In genomic region chr20:34624628-34625027, GRCh38 we compare ENCODE assay signal across 24 cellular contexts. TPM values are rescaled to one million over a fixed set of nuclear protein-coding genes. Genes with fewer than 3 reads are reported as not detected.
DNase-seq lines count a peak whose midpoint lies in the region; ATAC-seq, FAIRE-seq and TF ChIP-seq lines count a peak whose summit lies in the region.
"Had no signal": no experiment of that assay in that cellular context is flagged by ENCODE, and none has a peak within 500 bp of the region (broad histone marks: within the 10 kb centered on the region; RNA-seq: fewer than 3 reads in every experiment).

No MANE protein-coding gene starts in this region.

- no peak for ATAC-seq in GM23338
- no peak for ATAC-seq in GM21619 (IDR thresholded peaks at IDR 0.05; ENCODE audit: unreplicated experiment)
- ATAC-seq: body of pancreas, GM12878, Right ventricle myocardium inferior had no signal

- H3K36me3 Mint-ChIP-seq in GM23338 (ENCODE audit: low read depth): peaks cover 6% of the 10 kb centered on the region; the same call in 2 of the 3 replicates
- peaks cover 64% of the 10 kb centered on the region for H3K36me3 Mint-ChIP-seq in brain
- H3K36me3 Mint-ChIP-seq in progenitor cell of endocrine pancreas (ENCODE audit: insufficient read depth): peaks cover 19% of the 10 kb centered on the region

- H3K27me3 ChIP-seq in GM23338 (ENCODE audit: insufficient read depth): no peaks in the 10 kb centered on the region
- H3K27me3 ChIP-seq: body of pancreas, spleen had no signal

- H3K36me3 ChIP-seq in GM23338 (ENCODE audit: insufficient read depth): no peaks in the 10 kb centered on the region

- H3K9me3 Mint-ChIP-seq in GM23338: no peaks in the 10 kb centered on the region
- H3K9me3 Mint-ChIP-seq in brain: no peaks in the 10 kb centered on the region
- H3K9me3 Mint-ChIP-seq in progenitor cell of endocrine pancreas (ENCODE audit: low read depth): no peaks in the 10 kb centered on the region
- H3K9me3 Mint-ChIP-seq: activated B cell treated with CpG ODN at 0.5 μM for 24 hours; CD4-positive, alpha-beta T cell had no signal

- H3K79me2 ChIP-seq in GM23338 (replicated peaks; ENCODE audit: insufficient read depth): no peaks in the 10 kb centered on the region

- FAIRE-seq in frontal cortex (lab: Jason Lieb, UNC): no peak
- FAIRE-seq: GM12878, islet of Langerhans had no signal

- TF ChIP-seq CTCF in GM23338 (conservative IDR thresholded peaks at IDR 0.05; ENCODE audit: low read depth in 2 of 2) (no peak), brain (conservative IDR thresholded peaks at IDR 0.05) (no peak), progenitor cell of endocrine pancreas (IDR thresholded peaks at IDR 0.05; ENCODE audit: unreplicated experiment) (no peak)

- no peak overlapping the region for H3K27ac ChIP-seq in GM23338 (ENCODE audit: low read depth)
- H3K27ac ChIP-seq: body of pancreas, spleen had no signal

- no peak overlapping the region for H3K4me3 Mint-ChIP-seq in GM23338
- no peak overlapping the region for H3K4me3 Mint-ChIP-seq in brain
- no peak overlapping the region for H3K4me3 Mint-ChIP-seq in progenitor cell of endocrine pancreas (ENCODE audit: low read depth)
- H3K4me3 Mint-ChIP-seq: activated B cell treated with CpG ODN at 0.5 μM for 24 hours; CD4-positive, alpha-beta T cell had no signal

- no peak overlapping the region for H3K4me2 ChIP-seq in GM23338

- H3K4me1 ChIP-seq in GM23338 (ENCODE audit: insufficient read depth): no peaks in the 10 kb centered on the region
- H3K4me1 ChIP-seq: body of pancreas had no signal

- H2AFZ ChIP-seq in GM23338: no peak overlapping the region

- H3K27me3 Mint-ChIP-seq in GM23338 (ENCODE audit: insufficient read depth, low read depth, poor library complexity): peaks cover 2% of the 10 kb centered on the region
- no peaks in the 10 kb centered on the region for H3K27me3 Mint-ChIP-seq in brain
- H3K27me3 Mint-ChIP-seq in progenitor cell of endocrine pancreas: no peaks in the 10 kb centered on the region
- H3K27me3 Mint-ChIP-seq: activated B cell treated with CpG ODN at 0.5 μM for 24 hours; CD4-positive, alpha-beta T cell had no signal

- H3K27ac Mint-ChIP-seq in GM23338 (peak overlapping the region; percentile 20; the same call in 1 of the 2 replicates), brain (peak overlapping the region in 4 of 5 experiments; percentile 24 to 82 (median 62)), progenitor cell of endocrine pancreas (peak overlapping the region; percentile 35)
- H3K27ac Mint-ChIP-seq: activated B cell treated with CpG ODN at 0.5 μM for 24 hours; CD4-positive, alpha-beta T cell had no signal

- H3K4me1 Mint-ChIP-seq in GM23338 (no peaks in the 10 kb centered on the region), brain (peaks cover 6% of the 10 kb centered on the region), progenitor cell of endocrine pancreas (ENCODE audit: low read depth) (peaks cover 4% of the 10 kb centered on the region)

- H3F3A ChIP-seq in GM23338 (replicated peaks; ENCODE audit: low read depth): no peaks in the 10 kb centered on the region

- DNase-seq in GM23338 (ENCODE audit: low spot score) (no peak), NCI-H146 (lab: John Stamatoyannopoulos, UW) (peak; percentile 90), progenitor cell of endocrine pancreas (ENCODE audit: low spot score, unreplicated experiment) (no peak), frontal cortex (ENCODE audit: low spot score in 2 of 2) (no peak), DMS79 (lab: John Stamatoyannopoulos, UW) (no peak)
- DNase-seq: activated B cell treated with CpG ODN at 0.5 μM for 24 hours; activated CD4-positive, alpha-beta T cell treated with anti-CD3 and anti-CD28 coated beads, Interleukin-2, amount 50 U/mL, for 48 hours; activated effector memory CD4-positive, alpha-beta T cell treated with anti-CD3 and anti-CD28 coated beads, Interleukin-2, amount 50 U/mL, for 16 hours; body of pancreas; CD4-positive, alpha-beta T cell; cortex of kidney; DMS53; hippocampal formation; Karpas-422; NCI-H1092; spleen; stimulated activated CD4-positive, alpha-beta T cell treated with anti-CD3 and anti-CD28 coated beads, Interleukin-4, amount 100 ng/mL, for 24 hours; stimulated activated naive CD4-positive, alpha-beta T cell treated with Interleukin-2 at 50 U/mL for 16 hours; T-helper 9 cell had no signal

- H3K4me3 ChIP-seq in GM23338: no peak overlapping the region
- H3K4me3 ChIP-seq: body of pancreas, GM12878, spleen had no signal

- no peaks in the 10 kb centered on the region for H3K9me2 ChIP-seq in GM23338 (ENCODE audit: insufficient read depth)

- no peaks in the 10 kb centered on the region; the same call in 1 of the 2 replicates for H4K20me1 ChIP-seq in GM23338 (replicated peaks; ENCODE audit: insufficient read depth)

TF ChIP-seq in GM23338, 12 proteins besides CTCF, POLR2A, EP300 and RAD21 (continues in another document):
- TF ChIP-seq EZH2 (IDR thresholded peaks at IDR 0.05; ENCODE audit: low read depth, unreplicated experiment): no peak
- TF ChIP-seq ZNF114 (CRISPR knock-in tag; IDR thresholded peaks at IDR 0.05): no peak
- no peak for TF ChIP-seq POLR2AphosphoS5 (IDR thresholded peaks at IDR 0.05; ENCODE audit: low read depth)
- no peak for TF ChIP-seq CREB1 (CRISPR knock-in tag; IDR thresholded peaks at IDR 0.05; ENCODE audit: low read depth)
- no peak for TF ChIP-seq NANOG (IDR thresholded peaks at IDR 0.05; ENCODE audit: borderline replicate concordance)
- TF ChIP-seq REST (IDR thresholded peaks at IDR 0.05; ENCODE audit: unreplicated experiment): no peak
- no peak for TF ChIP-seq ETS1 (IDR thresholded peaks at IDR 0.05)
- TF ChIP-seq STAT1 (IDR thresholded peaks at IDR 0.05; ENCODE audit: unreplicated experiment): no peak
- no peak for TF ChIP-seq JUNB (IDR thresholded peaks at IDR 0.05; ENCODE audit: unreplicated experiment)

RNA-seq across cellular contexts. Expression of gene PIGU, which starts 52.3 kb away (rescaled TPM):
- total RNA-seq in GM23338 (2014; rRNA removed; shearing (Covaris generic)): 28.9 and 31.3 TPM in 2 replicates
- polyA plus RNA-seq in GM23338 (2016; fragmentation: Nextera tagmentation; extraction: Ambion mirVana) (22.4 and 24.3 TPM in 2 replicates), brain (ENCODE audit: insufficient read depth, low read depth, low replicate concordance) (59.7 TPM)
- total RNA-seq in progenitor cell of endocrine pancreas (44.3 and 45.8 TPM in 2 replicates), frontal cortex (13.9 TPM)
